In genomic region chr6:8483650-8484049, GRCh38 we compare ENCODE assay signal across 24 cellular contexts.
"Had no signal": no experiment of that assay in that cellular context is flagged by ENCODE, and none has a peak within 500 bp of the region (broad histone marks: within the 10 kb centered on the region; RNA-seq: fewer than 3 reads in every experiment).

No MANE protein-coding gene starts in this region.

- H3K9ac ChIP-seq: neural progenitor cell, parathyroid adenoma had no signal

- H3K79me2 ChIP-seq: parathyroid adenoma had no signal

- H3K36me3 ChIP-seq: neural progenitor cell, ovary, right lobe of liver, sigmoid colon, stomach, thoracic aorta, thyroid gland, tibial nerve, upper lobe of left lung, vagina had no signal

- H3K27me3 ChIP-seq: neural progenitor cell, ovary, right lobe of liver, sigmoid colon, stomach, thyroid gland, tibial nerve, upper lobe of left lung, vagina had no signal

- ATAC-seq: psoas muscle; right cardiac atrium; right lobe of liver; stimulated activated effector memory CD8-positive, alpha-beta T cell treated with anti-CD3 and anti-CD28 coated beads, Interleukin-12 subunit alpha, Interleukin-12 subunit beta, amount 100 ng/mL, for 72 hours; stimulated activated naive B cell treated with anti-CD40 and anti-IgM and Interleukin-4, amounts not matched to agents 10 μg/mL and 1 μg/mL and 100 μg/mL, for 72 hours had no signal

- H3K4me1 ChIP-seq: neural progenitor cell, parathyroid adenoma, right lobe of liver, sigmoid colon, stomach, thyroid gland, tibial nerve, upper lobe of left lung, vagina had no signal

- H3K27ac ChIP-seq: neural progenitor cell, ovary, parathyroid adenoma, psoas muscle, right lobe of liver, sigmoid colon, stomach, thoracic aorta, thyroid gland, tibial nerve, upper lobe of left lung, vagina had no signal

- H3K4me3 ChIP-seq: neural progenitor cell, ovary, psoas muscle, right lobe of liver, sigmoid colon, stomach, thoracic aorta, thyroid gland, tibial nerve, upper lobe of left lung, vagina had no signal

- H3K9me3 ChIP-seq: ovary, right lobe of liver, sigmoid colon, thoracic aorta, thyroid gland, upper lobe of left lung, vagina had no signal

- DNase-seq: occipital lobe; ovary; posterior cingulate gyrus; psoas muscle; right cardiac atrium; right lobe of liver; sigmoid colon; small intestine; stimulated activated CD4-positive, alpha-beta T cell treated with anti-CD3 and anti-CD28 coated beads, Interleukin-15, amount 100 ng/mL, for 24 hours; stimulated activated CD4-positive, alpha-beta T cell treated with anti-CD3 and anti-CD28 coated beads, Interleukin-2, amount 100 ng/mL, for 24 hours; stimulated activated CD4-positive, alpha-beta T cell treated with anti-CD3 and anti-CD28 coated beads, Interleukin-2, amount 100 ng/mL, for 48 hours; stimulated activated CD4-positive, alpha-beta T cell treated with anti-CD3 and anti-CD28 coated beads, Interleukin-4, amount 100 ng/mL, for 24 hours; stimulated activated naive B cell treated with anti-CD40 and anti-IgM and Interleukin-4, amounts not matched to agents 10 μg/mL and 1 μg/mL and 100 μg/mL, for 72 hours; stimulated activated naive CD4-positive, alpha-beta T cell treated with Interleukin-2 at 50 U/mL for 16 hours; stomach; thyroid gland; trophoblast cell; upper lobe of left lung had no signal

- H3K4me2 ChIP-seq: neural progenitor cell had no signal

- H2AFZ ChIP-seq: neural progenitor cell, parathyroid adenoma had no signal
